13 cellular contexts compared by ENCODE assay signal in genomic region chr17:44002141-44002848, GRCh38. TPM values are rescaled to one million over a fixed set of nuclear protein-coding genes. Genes with fewer than 3 reads are reported as not detected.
A peak's percentile ranks its signal among the peaks of the same experiment; 100 is the strongest.
DNase-seq lines count a peak whose midpoint lies in the region; FAIRE-seq and TF ChIP-seq lines count a peak whose summit lies in the region.
"Had no signal": no experiment of that assay in that cellular context is flagged by ENCODE, and none has a peak within 500 bp of the region (broad histone marks: within the 10 kb centered on the region; RNA-seq: fewer than 3 reads in every experiment).

No MANE protein-coding gene starts in this region.

- peak; percentile 49 for TF ChIP-seq POLR2A in endothelial cell of umbilical vein (IDR thresholded peaks at IDR 0.05; ENCODE audit: low read depth, low read length)

- no peak overlapping the region for H2BK5ac ChIP-seq in mesenchymal stem cell (ENCODE audit: low read depth, low read length, poor library complexity, severe bottlenecking)

- TF ChIP-seq CTCF in PC-9 (conservative IDR thresholded peaks at IDR 0.05) (no peak), endothelial cell of umbilical vein (IDR thresholded peaks at IDR 0.05; ENCODE audit: extremely low read depth in 1 of 2, insufficient read depth in 1 of 2, low read depth in 1 of 2, low read length in 2 of 2) (no peak)

- no peak overlapping the region for H4K8ac ChIP-seq in mesenchymal stem cell (ENCODE audit: low read length)

- 70% methylated on average over 9 of the region's 9 CpGs for WGBS in mesenchymal stem cell

- H3K27me3 ChIP-seq in PC-9 (ENCODE audit: insufficient read depth, low read depth) (no peaks in the 10 kb centered on the region), endothelial cell of umbilical vein (ENCODE audit: control insufficient read depth in 2 of 2, insufficient read depth in 2 of 2, low read length in 2 of 2) (no peaks in the 10 kb centered on the region), mesenchymal stem cell (ENCODE audit: control insufficient read depth in 1 of 2, insufficient read depth in 1 of 2, low read length in 2 of 2) (peaks cover 0 to 16% of the 10 kb centered on the region in 2 experiments)

- H3K79me2 ChIP-seq in PC-9 (ENCODE audit: low read depth) (no peaks in the 10 kb centered on the region), endothelial cell of umbilical vein (ENCODE audit: control insufficient read depth, insufficient read depth, low read length) (peaks cover 9% of the 10 kb centered on the region)

- intact Hi-C loops in PC-9 (cut with micrococcal nuclease; ENCODE audit: unreplicated experiment) (no loop called here), endothelial cell of umbilical vein (cut with micrococcal nuclease) (loop anchor here (10.0 kb wide), 1 partner anchor 113 kb away; no protein-coding TSS in a partner anchor)

- H3K4me2 ChIP-seq in PC-9 (no peak overlapping the region), endothelial cell of umbilical vein (ENCODE audit: insufficient read depth, low read length) (peak overlapping the region; percentile 18), mesenchymal stem cell (ENCODE audit: low read length, poor library complexity, severe bottlenecking) (no peak overlapping the region)
- H3K4me2 ChIP-seq: GM23338 had no signal

- H3K36me3 ChIP-seq in PC-9 (ENCODE audit: low read depth) (no peaks in the 10 kb centered on the region), endothelial cell of umbilical vein (ENCODE audit: control insufficient read depth in 2 of 2, extremely low read depth in 1 of 2, insufficient read depth in 2 of 2, low read length in 2 of 2) (no peaks in the 10 kb centered on the region), mesenchymal stem cell (ENCODE audit: control insufficient read depth in 1 of 2, insufficient read depth in 2 of 2, low read depth in 1 of 2, low read length in 2 of 2) (no peaks in the 10 kb centered on the region)

- dilution Hi-C loops in endothelial cell of umbilical vein (cut with MboI; ENCODE audit: extremely low pct_ligation_motif_present, low sequenced_read_pairs): no loop called here

- H3K9me2 ChIP-seq in PC-9 (ENCODE audit: insufficient read depth): no peaks in the 10 kb centered on the region

- H2AFZ ChIP-seq in PC-9: no peak overlapping the region
- H2AFZ ChIP-seq in endothelial cell of umbilical vein (ENCODE audit: low read depth, low read length): peak overlapping the region; percentile 2
- H2AFZ ChIP-seq in mesenchymal stem cell (ENCODE audit: low read depth, low read length): no peak overlapping the region
- H2AFZ ChIP-seq: GM23338 had no signal

- no peak overlapping the region for H4K91ac ChIP-seq in mesenchymal stem cell (ENCODE audit: low read length)

- H3K4me3 ChIP-seq in PC-9: no peak overlapping the region
- no peak overlapping the region for H3K4me3 ChIP-seq in endothelial cell of umbilical vein (replicated peaks in 1 of 3; ENCODE audit: insufficient read depth in 1 of 3, low read depth in 1 of 3, low read length in 3 of 3)
- H3K4me3 ChIP-seq in mesenchymal stem cell (ENCODE audit: insufficient read depth in 1 of 2, low read depth in 1 of 2, low read length in 2 of 2): no peak overlapping the region
- H3K4me3 ChIP-seq: GM23338, SK-N-MC had no signal

- no peaks in the 10 kb centered on the region for H4K20me1 ChIP-seq in PC-9 (ENCODE audit: insufficient read depth)
- no peaks in the 10 kb centered on the region for H4K20me1 ChIP-seq in endothelial cell of umbilical vein (replicated peaks; ENCODE audit: control insufficient read depth, extremely low read depth, insufficient read depth, low read length)

- H3F3A ChIP-seq in PC-9 (ENCODE audit: insufficient read depth, low read depth): peaks cover 12% of the 10 kb centered on the region

- DNase-seq in EH (ENCODE audit: low read depth): peak; percentile 86
- no peak for DNase-seq in PC-9
- DNase-seq in endothelial cell of umbilical vein (ENCODE audit: low read depth, low spot score): peak; percentile 82
- peak; percentile 59 for DNase-seq in mesenchymal stem cell
- no peak for DNase-seq in NCI-H2196 treated with DMSO at 0.1 percent for 48 hours (lab: John Stamatoyannopoulos, UW; ENCODE audit: unreplicated experiment)
- DNase-seq in caudate nucleus (lab: John Stamatoyannopoulos, UW): no peak
- no peak for DNase-seq in activated gamma-delta T cell (lab: John Stamatoyannopoulos, UW)
- no peak for DNase-seq in CD1c-positive myeloid dendritic cell (ENCODE audit: extremely low spot score)
- DNase-seq: amniotic stem cell, NCI-H1417 treated with DMSO at 0.1 percent for 48 hours had no signal

- H3K9me3 ChIP-seq in PC-9 (ENCODE audit: insufficient read depth, low read depth): no peaks in the 10 kb centered on the region
- H3K9me3 ChIP-seq in endothelial cell of umbilical vein (replicated peaks; ENCODE audit: control insufficient read depth, insufficient read depth, low read length): no peaks in the 10 kb centered on the region
- H3K9me3 ChIP-seq in mesenchymal stem cell (ENCODE audit: control insufficient read depth, low read length): no peaks in the 10 kb centered on the region

- peak overlapping the region; percentile 3; the same call in 1 of the 2 replicates for H3K27ac ChIP-seq in PC-9
- H3K27ac ChIP-seq in endothelial cell of umbilical vein (ENCODE audit: insufficient read depth, low read depth, low read length): peak overlapping the region; percentile 65
- no peak overlapping the region for H3K27ac ChIP-seq in mesenchymal stem cell (ENCODE audit: low read length, poor library complexity, severe bottlenecking)
- H3K27ac ChIP-seq in caudate nucleus (ENCODE audit: low read depth, low read length): no peak overlapping the region
- H3K27ac ChIP-seq: SK-N-MC had no signal

- peak overlapping the region in 1 of 2 experiments; percentile 21 for H3K18ac ChIP-seq in mesenchymal stem cell (ENCODE audit: low read depth in 1 of 2, low read length in 2 of 2)

- no peak overlapping the region for H2BK120ac ChIP-seq in mesenchymal stem cell (ENCODE audit: low read depth, low read length)

- POLR2A ChIA-PET in PC-9 (lab: Charles Lee; ENCODE audit: unreplicated experiment) (no interaction called here), endothelial cell of umbilical vein (lab: Charles Lee) (no interaction called here)

- H3K23ac ChIP-seq in mesenchymal stem cell (ENCODE audit: low read length in 2 of 2): no peak overlapping the region

- peak; percentile 98 for FAIRE-seq in endothelial cell of umbilical vein (lab: Jason Lieb, UNC)

- H3K9me1 ChIP-seq in endothelial cell of umbilical vein (replicated peaks; ENCODE audit: control insufficient read depth, extremely low read depth, insufficient read depth, low read length): no peaks in the 10 kb centered on the region

- no peaks in the 10 kb centered on the region for H3K79me1 ChIP-seq in mesenchymal stem cell (replicated peaks; ENCODE audit: low read length, poor library complexity, severe bottlenecking)

- no TSS peak for BruUV-seq in PC-9 (replicated peaks; lab: Mats Ljungman, UMichigan)
- TSS peak; percentile 40 for BruUV-seq in endothelial cell of umbilical vein (replicated peaks; lab: Mats Ljungman, UMichigan)

- H2AK5ac ChIP-seq in mesenchymal stem cell (ENCODE audit: low read length, severe bottlenecking): no peak overlapping the region

- peak overlapping the region in 1 of 2 experiments; percentile 79 for H3K14ac ChIP-seq in mesenchymal stem cell (ENCODE audit: low read length in 2 of 2)

- H3K4ac ChIP-seq in mesenchymal stem cell (ENCODE audit: low read depth in 1 of 2, low read length in 2 of 2): no peak overlapping the region

- H2BK12ac ChIP-seq in mesenchymal stem cell (ENCODE audit: low read length in 2 of 2): no peak overlapping the region

- H3K4me1 ChIP-seq in PC-9 (replicated peaks; ENCODE audit: insufficient read depth) (peaks cover 12% of the 10 kb centered on the region), endothelial cell of umbilical vein (ENCODE audit: control insufficient read depth, extremely low read depth, insufficient read depth, low read length) (peaks cover 31% of the 10 kb centered on the region), mesenchymal stem cell (ENCODE audit: control insufficient read depth, insufficient read depth, low read depth, low read length) (peaks cover 29% of the 10 kb centered on the region)

- CTCF ChIA-PET in PC-9 (lab: Charles Lee): no interaction called here
- CTCF ChIA-PET in endothelial cell of umbilical vein (lab: Charles Lee): interaction anchor here (1.3 to 2.5 kb wide), 2 partner anchors 59 to 61 kb away, joined by 4 to 14 read pairs; partner anchors contain the start of gene PPY

- no peak overlapping the region for H3K9ac ChIP-seq in endothelial cell of umbilical vein (replicated peaks; ENCODE audit: extremely low read depth, insufficient read depth, low read length)
- peak overlapping the region; percentile 25 for H3K9ac ChIP-seq in mesenchymal stem cell (ENCODE audit: low read length)

- H2BK15ac ChIP-seq in mesenchymal stem cell (ENCODE audit: low read depth, poor library complexity, severe bottlenecking): no peak overlapping the region

RNA-seq across cellular contexts. Expression of gene NAGS, which starts 2.1 kb away (rescaled TPM):
- total RNA-seq in PC-9 (2021) (1.0 and 1.4 TPM in 2 replicates), endothelial cell of umbilical vein (5.8 and 6.1 TPM in 2 replicates)
- polyA plus RNA-seq in endothelial cell of umbilical vein: 3.3 and 3.7 TPM in 2 replicates
- polyA plus RNA-seq in endothelial cell of umbilical vein (2011; cell fraction: cytosol; rRNA removed): 2.1 and 2.4 TPM in 2 replicates
- polyA plus RNA-seq in endothelial cell of umbilical vein (2011; cell fraction: nucleus; rRNA removed): 1.8 and 1.9 TPM in 2 replicates
- 1.3 and 1.7 TPM in 2 replicates for polyA plus RNA-seq in endothelial cell of umbilical vein (2012)
- polyA minus RNA-seq in endothelial cell of umbilical vein: 1.3 and 1.8 TPM in 2 replicates
- 0.92 TPM for polyA minus RNA-seq in endothelial cell of umbilical vein (2011; cell fraction: cytosol; rRNA and poly(A)+ RNA removed)
- 0.96 and 1.9 TPM in 2 replicates for polyA minus RNA-seq in endothelial cell of umbilical vein (2011; cell fraction: nucleus; rRNA and poly(A)+ RNA removed)
- polyA plus RNA-seq in mesenchymal stem cell (2013, experiment 1 of 2): 0.86 TPM
- 0.96 TPM for polyA plus RNA-seq in mesenchymal stem cell (2013, experiment 2 of 2)

RNA-seq across cellular contexts. Expression of gene TMEM101, which starts 12.5 kb away (rescaled TPM):
- total RNA-seq in PC-9 (2021): 33.5 and 42.6 TPM in 2 replicates
- 29.4 and 30.4 TPM in 2 replicates for total RNA-seq in endothelial cell of umbilical vein
- 60.2 and 61.6 TPM in 2 replicates for polyA plus RNA-seq in endothelial cell of umbilical vein
- 38.8 and 43.5 TPM in 2 replicates for polyA plus RNA-seq in endothelial cell of umbilical vein (2011; cell fraction: cytosol; rRNA removed)
- 17.7 and 18.3 TPM in 2 replicates for polyA plus RNA-seq in endothelial cell of umbilical vein (2011; cell fraction: nucleus; rRNA removed)
- 25.0 and 34.0 TPM in 2 replicates for polyA plus RNA-seq in endothelial cell of umbilical vein (2012)
- 41.6 and 43.0 TPM in 2 replicates for polyA minus RNA-seq in endothelial cell of umbilical vein
- 20.9 TPM for polyA minus RNA-seq in endothelial cell of umbilical vein (2011; cell fraction: cytosol; rRNA and poly(A)+ RNA removed)
- polyA minus RNA-seq in endothelial cell of umbilical vein (2011; cell fraction: nucleus; rRNA and poly(A)+ RNA removed): 7.6 and 10.1 TPM in 2 replicates
- 21.7 TPM for polyA plus RNA-seq in mesenchymal stem cell (2013, experiment 1 of 2)
- 22.1 TPM for polyA plus RNA-seq in mesenchymal stem cell (2013, experiment 2 of 2)

RNA-seq across cellular contexts. Expression of gene PYY, which starts 48.6 kb away (rescaled TPM):
- not detected in 2 replicates for total RNA-seq in PC-9 (2021)
- not detected in 2 replicates for total RNA-seq in endothelial cell of umbilical vein
- polyA plus RNA-seq in endothelial cell of umbilical vein: 0.14 TPM in 1 of 2 replicates, not detected in the other
- not detected in 2 replicates for polyA plus RNA-seq in endothelial cell of umbilical vein (2011; cell fraction: cytosol; rRNA removed)
- polyA plus RNA-seq in endothelial cell of umbilical vein (2011; cell fraction: nucleus; rRNA removed): not detected in 2 replicates
- polyA plus RNA-seq in endothelial cell of umbilical vein (2012): not detected in 2 replicates
- not detected in 2 replicates for polyA minus RNA-seq in endothelial cell of umbilical vein
- polyA minus RNA-seq in endothelial cell of umbilical vein (2011; cell fraction: cytosol; rRNA and poly(A)+ RNA removed): not detected
- not detected in 2 replicates for polyA minus RNA-seq in endothelial cell of umbilical vein (2011; cell fraction: nucleus; rRNA and poly(A)+ RNA removed)
- not detected for polyA plus RNA-seq in mesenchymal stem cell (2013, experiment 1 of 2)
- not detected for polyA plus RNA-seq in mesenchymal stem cell (2013, experiment 2 of 2)
- total RNA-seq: mucosa of gallbladder had no signal

Comparison
In these comparisons a context has a peak if more than half of its experiments do, and no peak if none do; other contexts are left out.
1. DNase-seq: peak in EH (single experiment), endothelial cell of umbilical vein (single experiment) and mesenchymal stem cell (single experiment); none in PC-9 (0 of 2), NCI-H2196 treated with DMSO at 0.1 percent for 48 hours (single experiment), caudate nucleus (0 of 61), activated gamma-delta T cell (single experiment) and CD1c-positive myeloid dendritic cell (single experiment).
2. H3K27ac ChIP-seq: peak in PC-9 (single experiment) and endothelial cell of umbilical vein (single experiment); none in mesenchymal stem cell (single experiment) and caudate nucleus (single experiment).